11 cellular contexts compared by ENCODE assay signal in the genomic region with DNA sequence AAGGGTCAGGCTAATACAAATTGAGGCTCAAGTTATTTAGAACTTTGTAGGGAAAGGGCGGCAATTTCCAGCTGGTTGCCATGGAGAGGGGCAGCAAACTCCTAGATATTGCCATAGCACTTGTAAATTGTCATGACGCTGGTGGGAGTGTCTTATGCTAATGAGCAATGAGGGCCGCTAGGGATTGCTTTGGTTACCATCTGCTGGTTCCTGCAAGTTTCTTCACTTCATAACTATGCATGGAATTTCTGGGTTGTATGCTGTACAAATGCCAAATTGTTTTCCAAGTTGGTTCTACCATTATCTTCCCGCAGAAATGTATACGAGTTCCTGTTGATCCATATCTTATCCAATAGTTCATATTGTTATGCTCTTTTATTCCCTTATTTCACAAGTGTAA.
DNase-seq lines count a peak whose midpoint lies in the region; ATAC-seq and TF ChIP-seq lines count a peak whose summit lies in the region.
"Had no signal": no experiment of that assay in that cellular context is flagged by ENCODE, and none has a peak within 500 bp of the region (broad histone marks: within the 10 kb centered on the region; RNA-seq: fewer than 3 reads in every experiment).

No MANE protein-coding gene starts in this region.

- H3K4me1 ChIP-seq in foreskin keratinocyte (no peaks in the 10 kb centered on the region), upper lobe of right lung (no peaks in the 10 kb centered on the region)

- DNase-seq in NCI-H748 (lab: John Stamatoyannopoulos, UW; ENCODE audit: unreplicated experiment) (peak; percentile 13), NCI-H748 treated with DMSO at 0.1 percent for 48 hours (lab: John Stamatoyannopoulos, UW) (no peak), SK-MEL-5 (ENCODE audit: low read depth, low spot score) (peak; percentile 76), foreskin keratinocyte (peak; percentile 25 to 63), upper lobe of right lung (no peak)
- DNase-seq in activated CD8-positive, alpha-beta memory T cell treated with anti-CD3 and anti-CD28 coated beads, Interleukin-2, amount 50 U/mL, for 48 hours, result no peak
- DNase-seq: activated CD8-positive, alpha-beta memory T cell treated with anti-CD3 and anti-CD28 coated beads, Interleukin-2, amount 50 U/mL, for 4 hours; NCI-H1105; occipital lobe had no signal

- peak; percentile 66 for ATAC-seq in foreskin keratinocyte
- ATAC-seq in upper lobe of right lung, result peak; percentile 44
- no peak for ATAC-seq in HG03520 (IDR thresholded peaks at IDR 0.05; ENCODE audit: unreplicated experiment)
- no peak for ATAC-seq in GM18867 (IDR thresholded peaks at IDR 0.05; ENCODE audit: unreplicated experiment)

- H3K4me3 ChIP-seq in upper lobe of right lung, result no peak overlapping the region

- in situ Hi-C loops in SK-MEL-5 (cut with HindIII; ENCODE audit: low pct_unique_long_range_greater_than_20kb, low sequenced_read_pairs), result no loop called here

- TF ChIP-seq CTCF in foreskin keratinocyte (conservative IDR thresholded peaks at IDR 0.05) (no peak), upper lobe of right lung (IDR thresholded peaks at IDR 0.05) (no peak)

- H3K27me3 ChIP-seq in foreskin keratinocyte (no peaks in the 10 kb centered on the region), upper lobe of right lung (no peaks in the 10 kb centered on the region)

- H3K9me3 ChIP-seq in upper lobe of right lung, result no peaks in the 10 kb centered on the region

- H3K36me3 ChIP-seq in upper lobe of right lung, result no peaks in the 10 kb centered on the region

- H3K27ac ChIP-seq in foreskin keratinocyte (no peak overlapping the region), upper lobe of right lung (no peak overlapping the region)

- intact Hi-C loops in upper lobe of right lung (cut with DNase I), result no loop called here

Comparison
In these comparisons a context has a peak if more than half of its experiments do, and no peak if none do; other contexts are left out.
1. DNase-seq: peak in NCI-H748 (single experiment), SK-MEL-5 (single experiment) and foreskin keratinocyte (2 of 2); none in NCI-H748 treated with DMSO at 0.1 percent for 48 hours (single experiment), upper lobe of right lung (single experiment) and activated CD8-positive, alpha-beta memory T cell treated with anti-CD3 and anti-CD28 coated beads, Interleukin-2, amount 50 U/mL, for 48 hours (single experiment).
2. ATAC-seq: peak in foreskin keratinocyte (single experiment) and upper lobe of right lung (single experiment); none in HG03520 (single experiment) and GM18867 (single experiment).